In the genomic region with DNA sequence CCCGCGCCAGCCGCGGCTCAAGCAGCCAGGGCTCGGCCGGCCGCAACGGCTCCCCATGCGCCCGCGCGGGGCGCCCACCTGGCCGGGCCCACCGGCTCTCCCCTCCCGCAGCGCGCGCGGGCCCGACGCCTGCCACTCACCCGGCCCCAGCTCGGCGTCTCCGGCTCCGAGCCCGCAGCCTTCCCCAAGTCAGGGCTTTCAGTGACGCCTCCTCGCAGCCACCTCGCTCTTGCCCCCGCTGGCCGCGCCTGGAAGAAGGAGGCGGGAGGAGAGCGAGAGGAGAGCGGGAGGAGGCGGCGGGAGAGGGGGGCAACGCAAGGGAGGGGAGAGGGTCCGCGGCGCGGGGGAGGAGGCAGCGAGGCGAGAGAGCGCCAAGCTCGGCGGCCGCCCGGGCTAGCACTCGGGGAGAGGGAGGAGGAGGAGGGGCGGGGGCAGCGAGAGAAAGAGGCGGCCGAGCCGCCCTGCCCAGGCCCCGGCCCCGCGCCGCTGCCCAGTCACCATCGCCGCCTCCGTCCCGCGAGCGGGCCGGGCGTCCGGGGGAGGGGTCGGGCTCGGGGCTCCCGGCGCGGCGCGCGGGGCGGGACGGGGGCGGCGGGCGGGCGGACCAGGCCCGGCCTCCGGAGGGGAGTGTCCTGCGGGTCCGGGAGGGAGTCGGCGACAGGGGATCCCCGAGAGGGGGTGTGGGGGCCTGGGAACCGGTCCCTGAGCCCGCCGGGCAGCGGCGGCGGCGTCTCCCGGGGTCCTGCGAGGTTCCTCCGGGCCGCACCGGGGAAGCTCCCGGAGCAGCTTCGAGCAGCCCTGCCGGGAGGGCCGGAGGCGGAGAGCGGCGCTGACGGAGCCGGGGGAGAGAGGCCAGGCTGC, we compare ENCODE assay signal across 1 cellular context.
A peak's percentile ranks its signal among the peaks of the same experiment; 100 is the strongest.
TF ChIP-seq lines count a peak whose summit lies in the region.

TSS of gene LHFPL2 (minus strand) at position 414 of the 861 bp plus-strand sequence. CDS start 138,559 bp downstream, outside the sequence.

TF ChIP-seq in K562, 482 proteins besides CTCF, POLR2A, EP300 and RAD21 (continued from another document):
- 0 out of 4 replicates have a peak, but pooled peaks of 1 of the 2 experiments have one; percentile 33 for TF ChIP-seq MLLT1 (IDR thresholded peaks at IDR 0.05)
- TF ChIP-seq, protein P1, sequence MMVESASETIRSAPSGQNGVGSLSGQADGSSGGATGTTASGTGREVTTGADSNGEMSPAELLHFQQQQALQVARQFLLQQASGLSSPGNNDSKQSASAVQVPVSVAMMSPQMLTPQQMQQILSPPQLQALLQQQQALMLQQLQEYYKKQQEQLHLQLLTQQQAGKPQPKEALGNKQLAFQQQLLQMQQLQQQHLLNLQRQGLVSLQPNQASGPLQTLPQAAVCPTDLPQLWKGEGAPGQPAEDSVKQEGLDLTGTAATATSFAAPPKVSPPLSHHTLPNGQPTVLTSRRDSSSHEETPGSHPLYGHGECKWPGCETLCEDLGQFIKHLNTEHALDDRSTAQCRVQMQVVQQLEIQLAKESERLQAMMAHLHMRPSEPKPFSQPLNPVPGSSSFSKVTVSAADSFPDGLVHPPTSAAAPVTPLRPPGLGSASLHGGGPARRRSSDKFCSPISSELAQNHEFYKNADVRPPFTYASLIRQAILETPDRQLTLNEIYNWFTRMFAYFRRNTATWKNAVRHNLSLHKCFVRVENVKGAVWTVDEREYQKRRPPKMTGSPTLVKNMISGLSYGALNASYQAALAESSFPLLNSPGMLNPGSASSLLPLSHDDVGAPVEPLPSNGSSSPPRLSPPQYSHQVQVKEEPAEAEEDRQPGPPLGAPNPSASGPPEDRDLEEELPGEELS (CRISPR knock-in tag; IDR thresholded peaks at IDR 0.05; ENCODE audit: borderline replicate concordance) = peak; percentile 43; the same call in 1 of the 2 replicates
- TF ChIP-seq NCOA4 (IDR thresholded peaks at IDR 0.05; ENCODE audit: partially characterized antibody) = no peak
- TF ChIP-seq, protein P2, sequence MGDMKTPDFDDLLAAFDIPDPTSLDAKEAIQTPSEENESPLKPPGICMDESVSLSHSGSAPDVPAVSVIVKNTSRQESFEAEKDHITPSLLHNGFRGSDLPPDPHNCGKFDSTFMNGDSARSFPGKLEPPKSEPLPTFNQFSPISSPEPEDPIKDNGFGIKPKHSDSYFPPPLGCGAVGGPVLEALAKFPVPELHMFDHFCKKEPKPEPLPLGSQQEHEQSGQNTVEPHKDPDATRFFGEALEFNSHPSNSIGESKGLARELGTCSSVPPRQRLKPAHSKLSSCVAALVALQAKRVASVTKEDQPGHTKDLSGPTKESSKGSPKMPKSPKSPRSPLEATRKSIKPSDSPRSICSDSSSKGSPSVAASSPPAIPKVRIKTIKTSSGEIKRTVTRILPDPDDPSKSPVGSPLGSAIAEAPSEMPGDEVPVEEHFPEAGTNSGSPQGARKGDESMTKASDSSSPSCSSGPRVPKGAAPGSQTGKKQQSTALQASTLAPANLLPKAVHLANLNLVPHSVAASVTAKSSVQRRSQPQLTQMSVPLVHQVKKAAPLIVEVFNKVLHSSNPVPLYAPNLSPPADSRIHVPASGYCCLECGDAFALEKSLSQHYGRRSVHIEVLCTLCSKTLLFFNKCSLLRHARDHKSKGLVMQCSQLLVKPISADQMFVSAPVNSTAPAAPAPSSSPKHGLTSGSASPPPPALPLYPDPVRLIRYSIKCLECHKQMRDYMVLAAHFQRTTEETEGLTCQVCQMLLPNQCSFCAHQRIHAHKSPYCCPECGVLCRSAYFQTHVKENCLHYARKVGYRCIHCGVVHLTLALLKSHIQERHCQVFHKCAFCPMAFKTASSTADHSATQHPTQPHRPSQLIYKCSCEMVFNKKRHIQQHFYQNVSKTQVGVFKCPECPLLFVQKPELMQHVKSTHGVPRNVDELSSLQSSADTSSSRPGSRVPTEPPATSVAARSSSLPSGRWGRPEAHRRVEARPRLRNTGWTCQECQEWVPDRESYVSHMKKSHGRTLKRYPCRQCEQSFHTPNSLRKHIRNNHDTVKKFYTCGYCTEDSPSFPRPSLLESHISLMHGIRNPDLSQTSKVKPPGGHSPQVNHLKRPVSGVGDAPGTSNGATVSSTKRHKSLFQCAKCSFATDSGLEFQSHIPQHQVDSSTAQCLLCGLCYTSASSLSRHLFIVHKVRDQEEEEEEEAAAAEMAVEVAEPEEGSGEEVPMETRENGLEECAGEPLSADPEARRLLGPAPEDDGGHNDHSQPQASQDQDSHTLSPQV (IDR thresholded peaks at IDR 0.05) = peak; percentile 24; the same call in 1 of the 2 replicates
- peak in 1 of 2 experiments; percentile 51; a peak in 1 of 4 replicates for TF ChIP-seq ZNF639 (CRISPR knock-in tag; conservative IDR thresholded peaks at IDR 0.05 in 1 of 2, IDR thresholded peaks at IDR 0.05 in 1 of 2)
- no peak for TF ChIP-seq GABPA (tag; conservative IDR thresholded peaks at IDR 0.05; ENCODE audit: low read depth)
- TF ChIP-seq, protein P3, sequence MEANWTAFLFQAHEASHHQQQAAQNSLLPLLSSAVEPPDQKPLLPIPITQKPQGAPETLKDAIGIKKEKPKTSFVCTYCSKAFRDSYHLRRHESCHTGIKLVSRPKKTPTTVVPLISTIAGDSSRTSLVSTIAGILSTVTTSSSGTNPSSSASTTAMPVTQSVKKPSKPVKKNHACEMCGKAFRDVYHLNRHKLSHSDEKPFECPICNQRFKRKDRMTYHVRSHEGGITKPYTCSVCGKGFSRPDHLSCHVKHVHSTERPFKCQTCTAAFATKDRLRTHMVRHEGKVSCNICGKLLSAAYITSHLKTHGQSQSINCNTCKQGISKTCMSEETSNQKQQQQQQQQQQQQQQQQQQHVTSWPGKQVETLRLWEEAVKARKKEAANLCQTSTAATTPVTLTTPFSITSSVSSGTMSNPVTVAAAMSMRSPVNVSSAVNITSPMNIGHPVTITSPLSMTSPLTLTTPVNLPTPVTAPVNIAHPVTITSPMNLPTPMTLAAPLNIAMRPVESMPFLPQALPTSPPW (CRISPR knock-in tag; IDR thresholded peaks at IDR 0.05) = peak; percentile 86
- TF ChIP-seq ZBTB9 (CRISPR knock-in tag; IDR thresholded peaks at IDR 0.05) = no peak
- peak; percentile 72 for TF ChIP-seq L3MBTL2 (IDR thresholded peaks at IDR 0.05)
- TF ChIP-seq MYBL2 (IDR thresholded peaks at IDR 0.05; ENCODE audit: low read depth) = no peak
- no peak for TF ChIP-seq MYBL2 (CRISPR knock-in tag; IDR thresholded peaks at IDR 0.05; ENCODE audit: borderline replicate concordance)
- 0 out of 2 replicates have a peak, but pooled peaks have one; percentile 29 for TF ChIP-seq ERF (CRISPR knock-in tag; IDR thresholded peaks at IDR 0.05)
- TF ChIP-seq, protein P4, sequence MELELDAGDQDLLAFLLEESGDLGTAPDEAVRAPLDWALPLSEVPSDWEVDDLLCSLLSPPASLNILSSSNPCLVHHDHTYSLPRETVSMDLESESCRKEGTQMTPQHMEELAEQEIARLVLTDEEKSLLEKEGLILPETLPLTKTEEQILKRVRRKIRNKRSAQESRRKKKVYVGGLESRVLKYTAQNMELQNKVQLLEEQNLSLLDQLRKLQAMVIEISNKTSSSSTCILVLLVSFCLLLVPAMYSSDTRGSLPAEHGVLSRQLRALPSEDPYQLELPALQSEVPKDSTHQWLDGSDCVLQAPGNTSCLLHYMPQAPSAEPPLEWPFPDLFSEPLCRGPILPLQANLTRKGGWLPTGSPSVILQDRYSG (tag; conservative IDR thresholded peaks at IDR 0.05; ENCODE audit: low read depth) = no peak
- TF ChIP-seq HNRNPL (IDR thresholded peaks at IDR 0.05; ENCODE audit: low read depth, low read length) = no peak
- TF ChIP-seq NR4A1 (CRISPR knock-in tag; IDR thresholded peaks at IDR 0.05) = no peak
- TF ChIP-seq NR4A1 (tag; IDR thresholded peaks at IDR 0.05) = 0 out of 2 replicates have a peak, but pooled peaks have one; percentile 51
- peak; percentile 20; the same call in 1 of the 2 replicates for TF ChIP-seq CTBP1 (IDR thresholded peaks at IDR 0.05; ENCODE audit: borderline replicate concordance)
- TF ChIP-seq SP2 (IDR thresholded peaks at IDR 0.05; ENCODE audit: extremely low read depth, low read depth, low read length, poor library complexity, severe bottlenecking) = no peak
- 0 out of 2 replicates have a peak, but pooled peaks have one; percentile 50 for TF ChIP-seq TGIF2 (CRISPR knock-in tag; IDR thresholded peaks at IDR 0.05)
- peak; percentile 84 for TF ChIP-seq ZBTB33 (CRISPR knock-in tag; IDR thresholded peaks at IDR 0.05)
- TF ChIP-seq FOXP1 (CRISPR knock-in tag; IDR thresholded peaks at IDR 0.05) = peak; percentile 89
- peak; percentile 74 for TF ChIP-seq POLR2G (IDR thresholded peaks at IDR 0.05; ENCODE audit: low read depth, low read length)
- no peak for TF ChIP-seq RBM39 (optimal IDR thresholded peaks at IDR 0.05; ENCODE audit: low read depth, low read length)
- TF ChIP-seq NFE2L1 (tag; IDR thresholded peaks at IDR 0.05; ENCODE audit: borderline replicate concordance, low read depth) = no peak
- no peak for TF ChIP-seq PREB (CRISPR knock-in tag; IDR thresholded peaks at IDR 0.05)
- 0 out of 2 replicates have a peak, but pooled peaks have one; percentile 3 for TF ChIP-seq ZKSCAN1 (IDR thresholded peaks at IDR 0.05; ENCODE audit: low read depth, low read length)
